In genomic region chr3:146156801-146157310, GRCh38 we compare ENCODE assay signal across 1 cellular context.
TF ChIP-seq lines count a peak whose summit lies in the region.

No MANE protein-coding gene starts in this region.

TF ChIP-seq in HEK293, 187 proteins besides CTCF, POLR2A, EP300 and RAD21 (continued from another document):
- TF ChIP-seq PRDM6 (tag by site-specific recombination; IDR thresholded peaks at IDR 0.05), result 0 out of 2 replicates have a peak, but pooled peaks have one; percentile 14
- no peak for TF ChIP-seq ZNF76 (tag by site-specific recombination; IDR thresholded peaks at IDR 0.05; ENCODE audit: borderline replicate concordance, low read depth)
- TF ChIP-seq ZSCAN18 (tag by site-specific recombination; IDR thresholded peaks at IDR 0.05), result no peak
- TF ChIP-seq KLF9 (tag by site-specific recombination; IDR thresholded peaks at IDR 0.05; ENCODE audit: low read depth), result no peak
- TF ChIP-seq ZNF501 (tag by site-specific recombination; IDR thresholded peaks at IDR 0.05), result no peak
TF ChIP-seq in HEK293: peak in this region for 1.
